10 cellular contexts compared by ENCODE assay signal in genomic region chr17:49742256-49742655, GRCh38. TPM values are rescaled to one million over a fixed set of nuclear protein-coding genes. Genes with fewer than 3 reads are reported as not detected.
DNase-seq lines count a peak whose midpoint lies in the region; ATAC-seq and TF ChIP-seq lines count a peak whose summit lies in the region.
"Had no signal": no experiment of that assay in that cellular context is flagged by ENCODE, and none has a peak within 500 bp of the region (broad histone marks: within the 10 kb centered on the region; RNA-seq: fewer than 3 reads in every experiment).

No MANE protein-coding gene starts in this region.

- CTCF ChIA-PET in activated naive CD4-positive, alpha-beta T cell treated with anti-CD3 and anti-CD28 coated beads, Interleukin-2, amount 10 ng/mL, durations not matched to agents 7 days and 5 days (lab: Charles Lee): interaction anchor here (0.7 to 0.8 kb wide), 3 partner anchors 11 to 37 kb away, joined by 3 read pairs; no protein-coding TSS in a partner anchor
- CTCF ChIA-PET in activated CD4-positive, alpha-beta memory T cell treated with anti-CD3 and anti-CD28 coated beads, Interleukin-2, amount 10 ng/mL, durations not matched to agents 7 days and 5 days (lab: Charles Lee): interaction anchor here (0.6 to 1.5 kb wide), 6 partner anchors 14 to 110 kb away, joined by 3 to 7 read pairs (median 4); no protein-coding TSS in a partner anchor

- peak overlapping the region; percentile 72 for H3K27ac ChIP-seq in upper lobe of right lung

- H3K4me1 ChIP-seq in upper lobe of right lung: peaks cover 59% of the 10 kb centered on the region

- TF ChIP-seq CTCF in upper lobe of right lung (IDR thresholded peaks at IDR 0.05): no peak
- no peak for TF ChIP-seq CTCF in GM13976 (IDR thresholded peaks at IDR 0.05; ENCODE audit: borderline replicate concordance, control extremely low read depth, extremely low read depth, insufficient read depth, missing control alignments)

- POLR2A ChIA-PET in activated CD4-positive, alpha-beta memory T cell treated with anti-CD3 and anti-CD28 coated beads, Interleukin-2, amount 10 ng/mL, durations not matched to agents 7 days and 5 days (lab: Charles Lee): interaction anchor here (0.8 to 9.4 kb wide), 11 partner anchors 11 to 76 kb away, joined by 3 to 196 read pairs (median 8); partner anchors contain the start of genes FAM117A, KAT7, SLC35B1 and SPOP

- H3K27me3 ChIP-seq in upper lobe of right lung: no peaks in the 10 kb centered on the region
- H3K27me3 ChIP-seq: adrenal gland had no signal

- H3K9me3 Mint-ChIP-seq in activated naive CD4-positive, alpha-beta T cell treated with anti-CD3 and anti-CD28 coated beads, Interleukin-2, amount 10 ng/mL, durations not matched to agents 7 days and 5 days: peaks cover 5% of the 10 kb centered on the region
- H3K9me3 Mint-ChIP-seq in activated CD4-positive, alpha-beta memory T cell treated with anti-CD3 and anti-CD28 coated beads, Interleukin-2, amount 10 ng/mL, durations not matched to agents 7 days and 5 days: no peaks in the 10 kb centered on the region
- no peaks in the 10 kb centered on the region for H3K9me3 Mint-ChIP-seq in immature natural killer cell

- intact Hi-C loops in upper lobe of right lung (cut with DNase I): no loop called here

- DNase-seq in activated naive CD4-positive, alpha-beta T cell treated with anti-CD3 and anti-CD28 coated beads, Interleukin-2, amount 10 ng/mL, durations not matched to agents 7 days and 5 days: no peak
- DNase-seq in activated naive CD4-positive, alpha-beta T cell treated with anti-CD3 and anti-CD28 coated beads, Interleukin-2, amount 50 U/mL, for 16 hours: no peak
- DNase-seq in activated CD4-positive, alpha-beta memory T cell treated with anti-CD3 and anti-CD28 coated beads, Interleukin-2, amount 10 ng/mL, durations not matched to agents 7 days and 5 days: no peak
- DNase-seq in immature natural killer cell (peak in 2 of 3 donors; percentile 24), upper lobe of right lung (no peak), activated gamma-delta T cell (lab: John Stamatoyannopoulos, UW) (no peak), NCI-H774 (lab: John Stamatoyannopoulos, UW) (no peak), GM13976 (ENCODE audit: low spot score) (no peak)
- DNase-seq: adrenal gland, left cardiac atrium had no signal

- H3K9me3 ChIP-seq in upper lobe of right lung: no peaks in the 10 kb centered on the region
- H3K9me3 ChIP-seq: adrenal gland had no signal

- H3K4me3 ChIP-seq in upper lobe of right lung: peak overlapping the region; percentile 2
- H3K4me3 ChIP-seq: adrenal gland had no signal

- ATAC-seq in upper lobe of right lung: peak; percentile 44

- H3K4me1 Mint-ChIP-seq in activated naive CD4-positive, alpha-beta T cell treated with anti-CD3 and anti-CD28 coated beads, Interleukin-2, amount 10 ng/mL, durations not matched to agents 7 days and 5 days: peaks cover 93% of the 10 kb centered on the region
- H3K4me1 Mint-ChIP-seq in activated CD4-positive, alpha-beta memory T cell treated with anti-CD3 and anti-CD28 coated beads, Interleukin-2, amount 10 ng/mL, durations not matched to agents 7 days and 5 days: peaks cover 91% of the 10 kb centered on the region
- H3K4me1 Mint-ChIP-seq in immature natural killer cell: peaks cover 96% of the 10 kb centered on the region in 2 donors

- H3K27ac Mint-ChIP-seq in activated naive CD4-positive, alpha-beta T cell treated with anti-CD3 and anti-CD28 coated beads, Interleukin-2, amount 10 ng/mL, durations not matched to agents 7 days and 5 days: peak overlapping the region; percentile 99
- H3K27ac Mint-ChIP-seq in activated CD4-positive, alpha-beta memory T cell treated with anti-CD3 and anti-CD28 coated beads, Interleukin-2, amount 10 ng/mL, durations not matched to agents 7 days and 5 days: peak overlapping the region; percentile 100
- H3K27ac Mint-ChIP-seq in immature natural killer cell: peak overlapping the region; percentile 96 to 100 (median 100)

- no peaks in the 10 kb centered on the region for H3K36me3 ChIP-seq in upper lobe of right lung
- H3K36me3 ChIP-seq: adrenal gland had no signal

- in situ Hi-C loops in GM13976 (cut with MboI; ENCODE audit: low sequenced_read_pairs, unreplicated experiment): no loop called here

- no peaks in the 10 kb centered on the region for H3K27me3 Mint-ChIP-seq in activated naive CD4-positive, alpha-beta T cell treated with anti-CD3 and anti-CD28 coated beads, Interleukin-2, amount 10 ng/mL, durations not matched to agents 7 days and 5 days
- H3K27me3 Mint-ChIP-seq in activated CD4-positive, alpha-beta memory T cell treated with anti-CD3 and anti-CD28 coated beads, Interleukin-2, amount 10 ng/mL, durations not matched to agents 7 days and 5 days: no peaks in the 10 kb centered on the region
- peaks cover 6 to 16% (median 11%) of the 10 kb centered on the region in 3 donors for H3K27me3 Mint-ChIP-seq in immature natural killer cell (ENCODE audit: low read depth in 3 of 3)

- peak overlapping the region; percentile 79 for H3K4me3 Mint-ChIP-seq in activated naive CD4-positive, alpha-beta T cell treated with anti-CD3 and anti-CD28 coated beads, Interleukin-2, amount 10 ng/mL, durations not matched to agents 7 days and 5 days
- peak overlapping the region; percentile 94 for H3K4me3 Mint-ChIP-seq in activated CD4-positive, alpha-beta memory T cell treated with anti-CD3 and anti-CD28 coated beads, Interleukin-2, amount 10 ng/mL, durations not matched to agents 7 days and 5 days
- peak overlapping the region; percentile 90 to 100 (median 96) for H3K4me3 Mint-ChIP-seq in immature natural killer cell

- H3K36me3 Mint-ChIP-seq in activated naive CD4-positive, alpha-beta T cell treated with anti-CD3 and anti-CD28 coated beads, Interleukin-2, amount 10 ng/mL, durations not matched to agents 7 days and 5 days: peaks cover 54% of the 10 kb centered on the region
- peaks cover 71% of the 10 kb centered on the region for H3K36me3 Mint-ChIP-seq in activated CD4-positive, alpha-beta memory T cell treated with anti-CD3 and anti-CD28 coated beads, Interleukin-2, amount 10 ng/mL, durations not matched to agents 7 days and 5 days (ENCODE audit: low read depth)
- peaks cover 4 to 9% (median 4%) of the 10 kb centered on the region in 3 donors for H3K36me3 Mint-ChIP-seq in immature natural killer cell

RNA-seq across cellular contexts. Expression of gene FAM117A, which starts 21.7 kb away (rescaled TPM):
- 10 to 100 TPM; 61.0 to 62.0 TPM for total RNA-seq in activated CD4-positive, alpha-beta memory T cell treated with anti-CD3 and anti-CD28 coated beads, Interleukin-2, amount 10 ng/mL, durations not matched to agents 7 days and 5 days
- polyA plus RNA-seq in immature natural killer cell: 10 to 100 TPM; 35.3 to 68.0 (median 35.9) TPM
- total RNA-seq in upper lobe of right lung: 11.8 TPM

RNA-seq across cellular contexts. Expression of gene SLC35B1, which starts 34.5 kb away (rescaled TPM):
- 10 to 100 TPM; 50.4 TPM for total RNA-seq in activated CD4-positive, alpha-beta memory T cell treated with anti-CD3 and anti-CD28 coated beads, Interleukin-2, amount 10 ng/mL, durations not matched to agents 7 days and 5 days
- polyA plus RNA-seq in immature natural killer cell: 10 to 100 TPM; 40.5 to 69.0 (median 53.3) TPM
- 48.1 TPM for total RNA-seq in upper lobe of right lung

RNA-seq across cellular contexts. Expression of gene KAT7, which starts 46.2 kb away (rescaled TPM):
- 10 to 100 TPM; 79.8 to 80.2 TPM for total RNA-seq in activated CD4-positive, alpha-beta memory T cell treated with anti-CD3 and anti-CD28 coated beads, Interleukin-2, amount 10 ng/mL, durations not matched to agents 7 days and 5 days
- 10 to 100 TPM; 32.3 to 67.2 (median 37.9) TPM for polyA plus RNA-seq in immature natural killer cell
- total RNA-seq in upper lobe of right lung: 61.4 TPM

Comparison
In these comparisons a context has a peak if more than half of its experiments do, and no peak if none do; other contexts are left out.
1. DNase-seq: peak in immature natural killer cell (2 of 3); none in activated naive CD4-positive, alpha-beta T cell treated with anti-CD3 and anti-CD28 coated beads, Interleukin-2, amount 10 ng/mL, durations not matched to agents 7 days and 5 days (single experiment), activated naive CD4-positive, alpha-beta T cell treated with anti-CD3 and anti-CD28 coated beads, Interleukin-2, amount 50 U/mL, for 16 hours (single experiment), activated CD4-positive, alpha-beta memory T cell treated with anti-CD3 and anti-CD28 coated beads, Interleukin-2, amount 10 ng/mL, durations not matched to agents 7 days and 5 days (single experiment), upper lobe of right lung (single experiment), activated gamma-delta T cell (single experiment), NCI-H774 (single experiment) and GM13976 (single experiment).
2. Peak in every context shown above with its lines, with median percentiles within 50 percentile points of each other: H3K27ac Mint-ChIP-seq and H3K4me3 Mint-ChIP-seq.